Comparison of ENCODE assay signal across 20 cellular contexts in genomic region chr2:46317092-46317486, GRCh38. TPM values are rescaled to one million over a fixed set of nuclear protein-coding genes. Genes with fewer than 3 reads are reported as not detected.
DNase-seq lines count a peak whose midpoint lies in the region; ATAC-seq and TF ChIP-seq lines count a peak whose summit lies in the region.
"Had no signal": no experiment of that assay in that cellular context is flagged by ENCODE, and none has a peak within 500 bp of the region (broad histone marks: within the 10 kb centered on the region; RNA-seq: fewer than 3 reads in every experiment).

No MANE protein-coding gene starts in this region.

- no peaks in the 10 kb centered on the region for H4K20me1 ChIP-seq in osteoblast (ENCODE audit: insufficient read depth, low read length)

- H3K79me2 ChIP-seq in osteoblast (ENCODE audit: insufficient read depth, low read length) = peaks cover 83% of the 10 kb centered on the region

- H3K4me3 Mint-ChIP-seq in chondrocyte (ENCODE audit: unreplicated experiment) = no peak overlapping the region
- H3K4me3 Mint-ChIP-seq: activated CD4-positive, alpha-beta T cell treated with anti-CD3 and anti-CD28 coated beads, Interleukin-2, amount 10 ng/mL, durations not matched to agents 7 days and 5 days; activated naive CD8-positive, alpha-beta T cell treated with anti-CD3 and anti-CD28 coated beads, Interleukin-2, amount 50 U/mL, for 24 hours; naive thymus-derived CD8-positive, alpha-beta T cell; stimulated activated naive B cell treated with anti-CD40 and anti-IgM and Interleukin-4, amounts not matched to agents 10 μg/mL and 1 μg/mL and 100 μg/mL, for 72 hours had no signal

- intact Hi-C loops in heart right ventricle (cut with DNase I) = loop anchor here in 2 of 10 donors (5.0 kb wide), 2 partner anchors 35 to 290 kb away; no protein-coding TSS in a partner anchor
- intact Hi-C loops in cardiac septum (cut with DNase I) = no loop called here
- intact Hi-C loops in aorta (cut with DNase I) = no loop called here

- H3K27me3 ChIP-seq in heart right ventricle (no peaks in the 10 kb centered on the region), osteoblast (ENCODE audit: insufficient read depth, low read length) (no peaks in the 10 kb centered on the region), aorta (ENCODE audit: control insufficient read depth in 1 of 2, insufficient read depth in 2 of 2, low read length in 1 of 2) (no peaks in the 10 kb centered on the region), H7 (ENCODE audit: control insufficient read depth, insufficient read depth, low read length) (no peaks in the 10 kb centered on the region)
- H3K27me3 ChIP-seq: transverse colon had no signal

- ATAC-seq in heart right ventricle = no peak
- ATAC-seq in aorta (ENCODE audit: low FRiP score) = no peak
- no peak for ATAC-seq in HG03457 (IDR thresholded peaks at IDR 0.05; ENCODE audit: unreplicated experiment)
- ATAC-seq: activated naive CD8-positive, alpha-beta T cell treated with anti-CD3 and anti-CD28 coated beads, Interleukin-2, amount 50 U/mL, for 24 hours; naive thymus-derived CD8-positive, alpha-beta T cell; sciatic nerve; stimulated activated naive B cell treated with anti-CD40 and anti-IgM and Interleukin-4, amounts not matched to agents 10 μg/mL and 1 μg/mL and 100 μg/mL, for 72 hours had no signal

- H3K4me1 Mint-ChIP-seq in chondrocyte (ENCODE audit: low read depth) = peaks cover 53% of the 10 kb centered on the region
- H3K4me1 Mint-ChIP-seq: stimulated activated naive B cell treated with anti-CD40 and anti-IgM and Interleukin-4, amounts not matched to agents 10 μg/mL and 1 μg/mL and 100 μg/mL, for 72 hours had no signal

- H3K36me3 ChIP-seq in heart right ventricle (peaks cover 0 to 11% (median 0%) of the 10 kb centered on the region in 9 donors), osteoblast (ENCODE audit: insufficient read depth, low read length) (no peaks in the 10 kb centered on the region), aorta (ENCODE audit: control insufficient read depth in 1 of 2, insufficient read depth in 2 of 2, low read length in 1 of 2) (no peaks in the 10 kb centered on the region), H7 (replicated peaks; ENCODE audit: control insufficient read depth, insufficient read depth, low read length) (no peaks in the 10 kb centered on the region)
- H3K36me3 ChIP-seq: transverse colon had no signal

- peak overlapping the region; percentile 52 for H3K27ac Mint-ChIP-seq in chondrocyte (ENCODE audit: unreplicated experiment)
- H3K27ac Mint-ChIP-seq: activated CD4-positive, alpha-beta T cell treated with anti-CD3 and anti-CD28 coated beads, Interleukin-2, amount 10 ng/mL, durations not matched to agents 7 days and 5 days; activated naive CD8-positive, alpha-beta T cell treated with anti-CD3 and anti-CD28 coated beads, Interleukin-2, amount 50 U/mL, for 24 hours; naive thymus-derived CD8-positive, alpha-beta T cell; stimulated activated naive B cell treated with anti-CD40 and anti-IgM and Interleukin-4, amounts not matched to agents 10 μg/mL and 1 μg/mL and 100 μg/mL, for 72 hours had no signal

- no peak overlapping the region for H2AFZ ChIP-seq in osteoblast (ENCODE audit: low read length)

- DNase-seq in heart right ventricle (no peak), cardiac septum (ENCODE audit: low spot score) (no peak), chondrocyte (ENCODE audit: low spot score) (no peak), osteoblast (ENCODE audit: insufficient read length, low spot score, missing footprints) (no peak), aorta (no peak), H7 (no peak), SW480 (ENCODE audit: low spot score) (no peak)
- DNase-seq: activated CD4-positive, alpha-beta T cell treated with anti-CD3 and anti-CD28 coated beads, Interleukin-2, amount 10 ng/mL, durations not matched to agents 7 days and 5 days; activated CD8-positive, alpha-beta memory T cell treated with anti-CD3 and anti-CD28 coated beads, Interleukin-2, amount 50 U/mL, for 48 hours; activated effector memory CD4-positive, alpha-beta T cell treated with anti-CD3 and anti-CD28 coated beads, Interleukin-2, amount 50 U/mL, for 16 hours; activated naive CD8-positive, alpha-beta T cell treated with anti-CD3 and anti-CD28 coated beads, Interleukin-2, amount 50 U/mL, for 24 hours; dermis blood vessel endothelial cell; hypothalamus; naive thymus-derived CD8-positive, alpha-beta T cell; NCI-H1436; NCI-H69; stimulated activated naive B cell treated with anti-CD40 and anti-IgM and Interleukin-4, amounts not matched to agents 10 μg/mL and 1 μg/mL and 100 μg/mL, for 72 hours; transverse colon had no signal

- H3K9me3 ChIP-seq in heart right ventricle (no peaks in the 10 kb centered on the region), osteoblast (ENCODE audit: low read depth, low read length) (no peaks in the 10 kb centered on the region), aorta (ENCODE audit: control insufficient read depth, low read length) (no peaks in the 10 kb centered on the region)
- H3K9me3 ChIP-seq: transverse colon had no signal

- no peaks in the 10 kb centered on the region for H3K36me3 Mint-ChIP-seq in chondrocyte (ENCODE audit: low read depth)
- H3K36me3 Mint-ChIP-seq: naive thymus-derived CD8-positive, alpha-beta T cell; stimulated activated naive B cell treated with anti-CD40 and anti-IgM and Interleukin-4, amounts not matched to agents 10 μg/mL and 1 μg/mL and 100 μg/mL, for 72 hours had no signal

- H3K4me3 ChIP-seq in heart right ventricle (no peak overlapping the region), osteoblast (ENCODE audit: insufficient read depth, low read length) (no peak overlapping the region), aorta (ENCODE audit: low read length in 2 of 2) (no peak overlapping the region), H7 (ENCODE audit: insufficient read depth, low read depth, low read length) (no peak overlapping the region)
- H3K4me3 ChIP-seq: transverse colon had no signal

- 79 to 82% methylated on average over 3 of the region's 3 CpGs for WGBS in heart right ventricle, 2 donors
- 88 to 90% methylated on average over 3 of the region's 3 CpGs for WGBS in aorta, 2 donors

- H3K27ac ChIP-seq in heart right ventricle (peak overlapping the region in 9 of 10 donors; percentile 49 to 99 (median 87)), osteoblast (ENCODE audit: low read depth, low read length) (peak overlapping the region; percentile 95), aorta (ENCODE audit: low read depth in 1 of 2, low read length in 2 of 2) (peak overlapping the region; percentile 46 to 47)

- H3K27me3 Mint-ChIP-seq in chondrocyte (ENCODE audit: low read depth) = no peaks in the 10 kb centered on the region
- H3K27me3 Mint-ChIP-seq: activated naive CD8-positive, alpha-beta T cell treated with anti-CD3 and anti-CD28 coated beads, Interleukin-2, amount 50 U/mL, for 24 hours had no signal

- H3K4me1 ChIP-seq in heart right ventricle (peaks cover 42 to 100% (median 96%) of the 10 kb centered on the region in 9 donors), osteoblast (ENCODE audit: insufficient read depth, low read length) (peaks cover 60% of the 10 kb centered on the region), aorta (ENCODE audit: control insufficient read depth in 1 of 2, insufficient read depth in 2 of 2, low read length in 2 of 2) (peaks cover 5 to 22% of the 10 kb centered on the region in 2 donors)

- TF ChIP-seq CTCF in heart right ventricle (IDR thresholded peaks at IDR 0.05) (no peak), chondrocyte (IDR thresholded peaks at IDR 0.05) (no peak), osteoblast (IDR thresholded peaks at IDR 0.05; ENCODE audit: extremely low read depth, low read depth, low read length) (no peak)

- H3K9me3 Mint-ChIP-seq in chondrocyte (ENCODE audit: low read depth) = peaks cover 3% of the 10 kb centered on the region
- H3K9me3 Mint-ChIP-seq: activated CD4-positive, alpha-beta T cell treated with anti-CD3 and anti-CD28 coated beads, Interleukin-2, amount 10 ng/mL, durations not matched to agents 7 days and 5 days; activated naive CD8-positive, alpha-beta T cell treated with anti-CD3 and anti-CD28 coated beads, Interleukin-2, amount 50 U/mL, for 24 hours; naive thymus-derived CD8-positive, alpha-beta T cell; stimulated activated naive B cell treated with anti-CD40 and anti-IgM and Interleukin-4, amounts not matched to agents 10 μg/mL and 1 μg/mL and 100 μg/mL, for 72 hours had no signal

- H3K4me2 ChIP-seq in osteoblast (ENCODE audit: insufficient read depth, low read length) = no peak overlapping the region

RNA-seq across cellular contexts. Expression of gene EPAS1, which starts 19.9 kb away (rescaled TPM):
- total RNA-seq in heart right ventricle (100 to 1,000 TPM; 176 to 415 (median 210) TPM), cardiac septum (139 TPM), chondrocyte (14.5 to 126 TPM (median 122 TPM) in 3 replicates), osteoblast (198 and 260 TPM in 2 replicates), aorta (100 to 1,000 TPM; 414 to 954 TPM)
- polyA plus RNA-seq in heart right ventricle (100 to 1,000 TPM; 112 to 119 TPM), aorta (100 to 1,000 TPM; 213 to 392 TPM)
- 0.94 and 2.2 TPM in 2 replicates for total RNA-seq in H7 (2014; rRNA removed; shearing (Covaris generic))
